In genomic region chrX:133792198-133792953, GRCh38 we compare ENCODE assay signal across 8 cellular contexts.
A peak's percentile ranks its signal among the peaks of the same experiment; 100 is the strongest.
DNase-seq lines count a peak whose midpoint lies in the region; ATAC-seq and FAIRE-seq lines count a peak whose summit lies in the region.

No MANE protein-coding gene starts in this region.

- DNase-seq in DMS 273 treated with DMSO at 0.1 percent for 48 hours (lab: John Stamatoyannopoulos, UW) (peak; percentile 79), LoVo (ENCODE audit: low spot score) (peak; percentile 62), SJSA1 (ENCODE audit: low read depth in 1 of 2, low spot score in 2 of 2) (peak; percentile 62 to 72), Right ventricle myocardium superior (peak; percentile 55), posterior cingulate gyrus (peak; percentile 32 to 93 (median 66)), urothelium cell line (ENCODE audit: low spot score) (peak; percentile 43)
- peak; percentile 46 for DNase-seq in activated naive CD4-positive, alpha-beta T cell treated with anti-CD3 and anti-CD28 coated beads, Interleukin-2, amount 50 U/mL, for 16 hours

- ATAC-seq in GM21526 (IDR thresholded peaks at IDR 0.05; ENCODE audit: low FRiP score, unreplicated experiment): peak; percentile 83
- peak; percentile 82 for ATAC-seq in Right ventricle myocardium superior (ENCODE audit: poor library complexity)

- no peaks in the 10 kb centered on the region for H3K9me3 ChIP-seq in SJSA1 (replicated peaks)

- no peak overlapping the region for H3K27ac ChIP-seq in SJSA1

- no peaks in the 10 kb centered on the region for H3K27me3 ChIP-seq in SJSA1 (replicated peaks)

- no peak overlapping the region for H3K4me3 ChIP-seq in SJSA1

- intact Hi-C loops in Right ventricle myocardium superior (cut with DNase I): loop anchor here (10.0 kb wide), 1 partner anchor 132 kb away; no protein-coding TSS in a partner anchor
- intact Hi-C loops in posterior cingulate gyrus (cut with DNase I): loop anchor here (2.0 kb wide), 2 partner anchors 234 to 604 kb away; no protein-coding TSS in a partner anchor

- H3K4me1 ChIP-seq in SJSA1 (replicated peaks): no peaks in the 10 kb centered on the region

- H3K36me3 ChIP-seq in SJSA1: no peaks in the 10 kb centered on the region

- FAIRE-seq in urothelium cell line (lab: Jason Lieb, UNC): no peak
